Comparison of ENCODE assay signal across 11 cellular contexts in the genomic region with DNA sequence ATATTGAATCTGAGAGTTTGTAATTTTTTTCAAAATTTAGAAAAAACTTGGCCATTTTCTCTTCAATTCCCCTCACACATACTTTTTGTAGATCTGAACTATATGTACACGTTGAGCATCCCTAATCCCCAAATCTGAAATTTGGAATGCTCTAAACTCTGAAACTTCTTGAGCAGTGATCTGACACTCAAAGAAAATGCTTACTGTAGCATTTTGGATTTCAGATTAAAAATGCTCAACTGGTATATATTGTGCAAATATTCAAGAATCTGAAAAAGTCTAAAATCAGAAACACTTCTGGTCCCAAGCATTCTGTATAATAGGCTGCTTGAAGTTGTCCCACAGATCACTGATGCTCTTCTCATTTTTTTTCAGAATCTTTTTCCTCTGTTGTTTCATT.
"Had no signal": no experiment of that assay in that cellular context is flagged by ENCODE, and none has a peak within 500 bp of the region (broad histone marks: within the 10 kb centered on the region; RNA-seq: fewer than 3 reads in every experiment).

No MANE protein-coding gene starts in this region.

- FAIRE-seq: H1, H54 had no signal

- H3K27ac ChIP-seq: GM23248 had no signal

- ATAC-seq: GM23338, HCT116 had no signal

- H3K9ac ChIP-seq: GM23248 had no signal

- H3K4me1 ChIP-seq: HAP-1 had no signal

- H3K4me3 ChIP-seq: GM23248, GM23338, HAP-1 had no signal

- H2AFZ ChIP-seq: GM23248, GM23338 had no signal

- DNase-seq: GM23248, GOT3, H7, H9, HCEC 1CT, HFFc6 had no signal

- H3K36me3 ChIP-seq: HAP-1 had no signal

- H3K4me2 ChIP-seq: GM23338 had no signal

- H3K9me3 ChIP-seq: HAP-1 had no signal
